ENCODE assay signal across 8 cellular contexts in genomic region chr9:29214162-29214520, GRCh38. TPM values are rescaled to one million over a fixed set of nuclear protein-coding genes. Genes with fewer than 3 reads are reported as not detected.
DNase-seq lines count a peak whose midpoint lies in the region; ATAC-seq and TF ChIP-seq lines count a peak whose summit lies in the region.

No MANE protein-coding gene starts in this region.

- no peak overlapping the region for H3K27ac ChIP-seq in lung (ENCODE audit: low read depth in 1 of 2, low read length in 1 of 2)

- intact Hi-C loops in activated CD8-positive, alpha-beta T cell treated with anti-CD3 and anti-CD28 coated beads for 36 hours (cut with micrococcal nuclease) = no loop called here

- peaks cover 70% of the 10 kb centered on the region for H3K27me3 Mint-ChIP-seq in osteocyte (ENCODE audit: unreplicated experiment)
- peaks cover 51% of the 10 kb centered on the region for H3K27me3 Mint-ChIP-seq in activated CD8-positive, alpha-beta T cell treated with anti-CD3 and anti-CD28 coated beads for 36 hours

- peaks cover 0 to 14% of the 10 kb centered on the region in 2 donors for H3K4me1 ChIP-seq in lung (ENCODE audit: control insufficient read depth in 2 of 2, insufficient read depth in 2 of 2, low read length in 2 of 2)

- H3K9me3 ChIP-seq in lung (ENCODE audit: control insufficient read depth in 2 of 2, insufficient read depth in 1 of 2, low read length in 1 of 2) = peaks cover 0 to 2% of the 10 kb centered on the region in 2 donors

- H3K27ac Mint-ChIP-seq in osteocyte (ENCODE audit: unreplicated experiment) = no peak overlapping the region
- H3K27ac Mint-ChIP-seq in activated CD8-positive, alpha-beta T cell treated with anti-CD3 and anti-CD28 coated beads for 36 hours = no peak overlapping the region

- ATAC-seq in lung (ENCODE audit: insufficient read depth, low FRiP score) (peak; percentile 46), GM19395 (IDR thresholded peaks at IDR 0.05; ENCODE audit: unreplicated experiment) (no peak)
- ATAC-seq in activated CD8-positive, alpha-beta T cell treated with anti-CD3 and anti-CD28 coated beads for 36 hours = no peak

- H3K9me3 Mint-ChIP-seq in osteocyte (ENCODE audit: unreplicated experiment) = no peaks in the 10 kb centered on the region
- no peaks in the 10 kb centered on the region for H3K9me3 Mint-ChIP-seq in activated CD8-positive, alpha-beta T cell treated with anti-CD3 and anti-CD28 coated beads for 36 hours

- H3K4me1 Mint-ChIP-seq in osteocyte (ENCODE audit: unreplicated experiment) = peaks cover 13% of the 10 kb centered on the region
- H3K4me1 Mint-ChIP-seq in activated CD8-positive, alpha-beta T cell treated with anti-CD3 and anti-CD28 coated beads for 36 hours (ENCODE audit: low read depth) = peaks cover 9% of the 10 kb centered on the region

- H3K27me3 ChIP-seq in lung (ENCODE audit: control insufficient read depth, insufficient read depth) = peaks cover 17% of the 10 kb centered on the region

- TF ChIP-seq CTCF in astrocyte of the cerebellum (IDR thresholded peaks at IDR 0.05; ENCODE audit: low read depth, low read length, missing control alignments) (no peak), lung (IDR thresholded peaks at IDR 0.05; ENCODE audit: control extremely low read depth, extremely low read depth) (no peak), osteocyte (IDR thresholded peaks at IDR 0.05) (no peak)
- TF ChIP-seq CTCF in activated CD8-positive, alpha-beta T cell treated with anti-CD3 and anti-CD28 coated beads for 36 hours (IDR thresholded peaks at IDR 0.05) = no peak

- H3K36me3 Mint-ChIP-seq in osteocyte (ENCODE audit: unreplicated experiment) = no peaks in the 10 kb centered on the region
- no peaks in the 10 kb centered on the region for H3K36me3 Mint-ChIP-seq in activated CD8-positive, alpha-beta T cell treated with anti-CD3 and anti-CD28 coated beads for 36 hours (ENCODE audit: low read depth)

- in situ Hi-C loops in astrocyte of the cerebellum (cut with HindIII; ENCODE audit: low sequenced_read_pairs) = no loop called here

- POLR2A ChIA-PET in activated CD8-positive, alpha-beta T cell treated with anti-CD3 and anti-CD28 coated beads for 36 hours (lab: Charles Lee) = no interaction called here

- CTCF ChIA-PET in activated CD8-positive, alpha-beta T cell treated with anti-CD3 and anti-CD28 coated beads for 36 hours (lab: Charles Lee) = interaction anchor here (1.3 kb wide), 1 partner anchor 440 kb away, joined by 3 read pairs; no protein-coding TSS in a partner anchor

- DNase-seq in COLO829 (ENCODE audit: low spot score) = peak; percentile 62
- peak; percentile 59 to 71 for DNase-seq in NCI-H1930 (lab: John Stamatoyannopoulos, UW)
- DNase-seq in astrocyte of the cerebellum (ENCODE audit: low read depth) = no peak
- DNase-seq in lung (ENCODE audit: low spot score) = no peak
- no peak for DNase-seq in osteocyte (ENCODE audit: extremely low spot score, unreplicated experiment)
- no peak for DNase-seq in cerebellum (ENCODE audit: low spot score)
- DNase-seq in activated CD8-positive, alpha-beta T cell treated with anti-CD3 and anti-CD28 coated beads for 36 hours = no peak

- 1 to 2% methylated on average over 14 of the region's 14 CpGs for WGBS in lung, 2 donors

- no peaks in the 10 kb centered on the region for H3K36me3 ChIP-seq in lung (ENCODE audit: control insufficient read depth in 2 of 2, insufficient read depth in 2 of 2, low read length in 2 of 2)

- H3K4me3 ChIP-seq in astrocyte of the cerebellum (ENCODE audit: low read depth, low read length) (peak overlapping the region; percentile 44), lung (no peak overlapping the region)

- no peak overlapping the region for H3K4me3 Mint-ChIP-seq in osteocyte (ENCODE audit: unreplicated experiment)
- H3K4me3 Mint-ChIP-seq in activated CD8-positive, alpha-beta T cell treated with anti-CD3 and anti-CD28 coated beads for 36 hours = no peak overlapping the region

RNA-seq across cellular contexts. Expression of gene LINGO2, which starts 0.7 kb away (rescaled TPM):
- total RNA-seq in lung (under 1 TPM in 1 of 2 donors, not detected in 1; 0.52 TPM), osteocyte (not detected in 2 replicates), cerebellum (67.9 TPM)
- polyA plus RNA-seq in lung = under 1 TPM in 1 of 2 donors, not detected in 1; 0.03 TPM
- total RNA-seq in activated CD8-positive, alpha-beta T cell treated with anti-CD3 and anti-CD28 coated beads for 36 hours = not detected

Comparison
In these comparisons a context has a peak if more than half of its experiments do, and no peak if none do; other contexts are left out.
1. DNase-seq: peak in COLO829 (single experiment) and NCI-H1930 (2 of 2); none in astrocyte of the cerebellum (single experiment), lung (single experiment), osteocyte (single experiment), cerebellum (single experiment) and activated CD8-positive, alpha-beta T cell treated with anti-CD3 and anti-CD28 coated beads for 36 hours (single experiment).
2. RNA of gene LINGO2, which starts 0.7 kb away (total RNA-seq): 67.9 TPM in cerebellum (single experiment); 0.52 TPM in lung, not detected in osteocyte and not detected in activated CD8-positive, alpha-beta T cell treated with anti-CD3 and anti-CD28 coated beads for 36 hours; every median in the first group is over 10 times any median in the second.